In genomic region chr7:128266891-128267839, GRCh38 we compare ENCODE assay signal across 8 cellular contexts. TPM values are rescaled to one million over a fixed set of nuclear protein-coding genes. Genes with fewer than 3 reads are reported as not detected.
A peak's percentile ranks its signal among the peaks of the same experiment; 100 is the strongest.
DNase-seq lines count a peak whose midpoint lies in the region; ATAC-seq and TF ChIP-seq lines count a peak whose summit lies in the region.

No MANE protein-coding gene starts in this region.

- no peaks in the 10 kb centered on the region for H3K9me3 ChIP-seq in Caco-2
- H3K9me3 ChIP-seq in testis: no peaks in the 10 kb centered on the region

- DNase-seq in Caco-2: peak; percentile 52
- DNase-seq in NCI-H2107 (lab: John Stamatoyannopoulos, UW): peak; percentile 64
- no peak for DNase-seq in chondrocyte (ENCODE audit: low spot score)
- DNase-seq in left colon: peak; percentile 50 to 70
- DNase-seq in testis: peak; percentile 85
- DNase-seq in activated T-helper 1 cell treated with anti-CD3 and anti-CD28 coated beads, Interleukin-12 subunit alpha, Interleukin-12 subunit beta, Interleukin-2, Interleukin-4 antibody, amounts not matched to agents 30 ng/mL and 10 ng/mL and 1 ng/mL, durations not matched to agents 14 hours and 24 hours and 36 hours (ENCODE audit: low spot score): no peak
- no peak for DNase-seq in activated CD4-positive, alpha-beta T cell treated with anti-CD3 and anti-CD28 coated beads, Interleukin-2, amount 50 U/mL, for 4 hours
- no peak for DNase-seq in DMS53 (lab: John Stamatoyannopoulos, UW)

- no peak overlapping the region for H3K4me3 ChIP-seq in Caco-2 (ENCODE audit: low read depth, low read length)
- H3K4me3 ChIP-seq in testis: no peak overlapping the region

- H3K4me1 ChIP-seq in Caco-2: peaks cover 12% of the 10 kb centered on the region
- peaks cover 27% of the 10 kb centered on the region for H3K4me1 ChIP-seq in testis

- no peak for TF ChIP-seq CTCF in Caco-2 (IDR thresholded peaks at IDR 0.05; ENCODE audit: insufficient read depth in 1 of 2, low read depth in 1 of 2, low read length in 1 of 2, severe bottlenecking in 1 of 2, unreplicated experiment in 1 of 2)
- peak; percentile 59 for TF ChIP-seq CTCF in chondrocyte (IDR thresholded peaks at IDR 0.05)
- no peak for TF ChIP-seq CTCF in testis (IDR thresholded peaks at IDR 0.05)

- peak overlapping the region in 1 of 2 donors; percentile 36 for H3K27ac ChIP-seq in testis

- no peaks in the 10 kb centered on the region for H3K27me3 Mint-ChIP-seq in Caco-2 (ENCODE audit: insufficient read depth, unreplicated experiment)
- H3K27me3 Mint-ChIP-seq in chondrocyte (ENCODE audit: low read depth): no peaks in the 10 kb centered on the region
- peaks cover 20% of the 10 kb centered on the region for H3K27me3 Mint-ChIP-seq in activated T-helper 1 cell treated with anti-CD3 and anti-CD28 coated beads, Interleukin-12 subunit alpha, Interleukin-12 subunit beta, Interleukin-2, Interleukin-4 antibody, amounts not matched to agents 30 ng/mL and 10 ng/mL and 1 ng/mL, durations not matched to agents 14 hours and 24 hours and 36 hours (ENCODE audit: insufficient read depth)

- intact Hi-C loops in Caco-2 (cut with micrococcal nuclease; ENCODE audit: unreplicated experiment) (no loop called here), left colon (cut with DNase I, micrococcal nuclease) (no loop called here), testis (cut with DNase I; ENCODE audit: low total_unique reads) (no loop called here)
- intact Hi-C loops in activated T-helper 1 cell treated with anti-CD3 and anti-CD28 coated beads, Interleukin-12 subunit alpha, Interleukin-12 subunit beta, Interleukin-2, Interleukin-4 antibody, amounts not matched to agents 30 ng/mL and 10 ng/mL and 1 ng/mL, durations not matched to agents 14 hours and 24 hours and 36 hours (cut with micrococcal nuclease): no loop called here

- 36 to 45% methylated on average over 16 to 19 of the region's 19 CpGs for WGBS in testis, 2 donors

- peak; percentile 14 for ATAC-seq in left colon

- H3K36me3 ChIP-seq in Caco-2 (ENCODE audit: control insufficient read depth, insufficient read depth, low read length) (no peaks in the 10 kb centered on the region), testis (ENCODE audit: low read depth, missing control alignments) (no peaks in the 10 kb centered on the region)

- H3K4me1 Mint-ChIP-seq in Caco-2 (ENCODE audit: low read depth, unreplicated experiment) (peaks cover 22% of the 10 kb centered on the region), chondrocyte (ENCODE audit: low read depth) (peaks cover 42% of the 10 kb centered on the region)
- H3K4me1 Mint-ChIP-seq in activated T-helper 1 cell treated with anti-CD3 and anti-CD28 coated beads, Interleukin-12 subunit alpha, Interleukin-12 subunit beta, Interleukin-2, Interleukin-4 antibody, amounts not matched to agents 30 ng/mL and 10 ng/mL and 1 ng/mL, durations not matched to agents 14 hours and 24 hours and 36 hours (ENCODE audit: low read depth): no peaks in the 10 kb centered on the region

- CTCF ChIA-PET in Caco-2 (lab: Charles Lee): interaction anchor here (1.0 to 1.5 kb wide), 2 partner anchors 55 to 58 kb away, joined by 3 read pairs; no protein-coding TSS in a partner anchor

- POLR2A ChIA-PET in Caco-2 (lab: Charles Lee): no interaction called here

- BruUV-seq in Caco-2 (replicated peaks; lab: Mats Ljungman, UMichigan): TSS peak; percentile 59

- H3K27ac Mint-ChIP-seq in Caco-2 (ENCODE audit: unreplicated experiment) (peak overlapping the region; percentile 91), chondrocyte (ENCODE audit: unreplicated experiment) (peak overlapping the region; percentile 91)
- no peak overlapping the region for H3K27ac Mint-ChIP-seq in activated T-helper 1 cell treated with anti-CD3 and anti-CD28 coated beads, Interleukin-12 subunit alpha, Interleukin-12 subunit beta, Interleukin-2, Interleukin-4 antibody, amounts not matched to agents 30 ng/mL and 10 ng/mL and 1 ng/mL, durations not matched to agents 14 hours and 24 hours and 36 hours

- TF ChIP-seq POLR2A in testis (IDR thresholded peaks at IDR 0.05): no peak

- H3K9me3 Mint-ChIP-seq in Caco-2 (ENCODE audit: unreplicated experiment) (peaks cover 2% of the 10 kb centered on the region), chondrocyte (ENCODE audit: low read depth) (no peaks in the 10 kb centered on the region)
- H3K9me3 Mint-ChIP-seq in activated T-helper 1 cell treated with anti-CD3 and anti-CD28 coated beads, Interleukin-12 subunit alpha, Interleukin-12 subunit beta, Interleukin-2, Interleukin-4 antibody, amounts not matched to agents 30 ng/mL and 10 ng/mL and 1 ng/mL, durations not matched to agents 14 hours and 24 hours and 36 hours: no peaks in the 10 kb centered on the region

- H3K27me3 ChIP-seq in Caco-2 (replicated peaks; ENCODE audit: control insufficient read depth, insufficient read depth, low read length) (no peaks in the 10 kb centered on the region), testis (no peaks in the 10 kb centered on the region)

- H3K36me3 Mint-ChIP-seq in Caco-2 (ENCODE audit: insufficient read depth, unreplicated experiment) (no peaks in the 10 kb centered on the region), chondrocyte (ENCODE audit: low read depth) (no peaks in the 10 kb centered on the region)
- no peaks in the 10 kb centered on the region for H3K36me3 Mint-ChIP-seq in activated T-helper 1 cell treated with anti-CD3 and anti-CD28 coated beads, Interleukin-12 subunit alpha, Interleukin-12 subunit beta, Interleukin-2, Interleukin-4 antibody, amounts not matched to agents 30 ng/mL and 10 ng/mL and 1 ng/mL, durations not matched to agents 14 hours and 24 hours and 36 hours (ENCODE audit: low read depth)

- H3K4me3 Mint-ChIP-seq in Caco-2 (ENCODE audit: unreplicated experiment) (peak overlapping the region; percentile 32), chondrocyte (ENCODE audit: unreplicated experiment) (peak overlapping the region; percentile 50)
- no peak overlapping the region for H3K4me3 Mint-ChIP-seq in activated T-helper 1 cell treated with anti-CD3 and anti-CD28 coated beads, Interleukin-12 subunit alpha, Interleukin-12 subunit beta, Interleukin-2, Interleukin-4 antibody, amounts not matched to agents 30 ng/mL and 10 ng/mL and 1 ng/mL, durations not matched to agents 14 hours and 24 hours and 36 hours

RNA-seq across cellular contexts. Expression of gene LEP, which starts 26.1 kb away (rescaled TPM):
- not detected in 2 replicates for total RNA-seq in Caco-2 (2022)
- not detected in 3 replicates for total RNA-seq in chondrocyte
- under 1 TPM in 1 of 2 donors, not detected in 1; 0.75 TPM for total RNA-seq in left colon
- under 1 TPM; 0.31 to 0.55 TPM for total RNA-seq in testis
- polyA plus RNA-seq in testis (ENCODE audit: insufficient read depth, low read depth, low replicate concordance): 0.46 TPM
- not detected in 2 replicates for total RNA-seq in activated T-helper 1 cell treated with anti-CD3 and anti-CD28 coated beads, Interleukin-12 subunit alpha, Interleukin-12 subunit beta, Interleukin-2, Interleukin-4 antibody, amounts not matched to agents 30 ng/mL and 10 ng/mL and 1 ng/mL, durations not matched to agents 14 hours and 24 hours and 36 hours

Comparison
In these comparisons a context has a peak if more than half of its experiments do, and no peak if none do; other contexts are left out.
1. DNase-seq: peak in Caco-2 (2 of 2), NCI-H2107 (single experiment), left colon (2 of 2) and testis (single experiment); none in chondrocyte (single experiment), activated T-helper 1 cell treated with anti-CD3 and anti-CD28 coated beads, Interleukin-12 subunit alpha, Interleukin-12 subunit beta, Interleukin-2, Interleukin-4 antibody, amounts not matched to agents 30 ng/mL and 10 ng/mL and 1 ng/mL, durations not matched to agents 14 hours and 24 hours and 36 hours (single experiment), activated CD4-positive, alpha-beta T cell treated with anti-CD3 and anti-CD28 coated beads, Interleukin-2, amount 50 U/mL, for 4 hours (0 of 2) and DMS53 (single experiment).